11 cellular contexts compared by ENCODE assay signal in the genomic region with DNA sequence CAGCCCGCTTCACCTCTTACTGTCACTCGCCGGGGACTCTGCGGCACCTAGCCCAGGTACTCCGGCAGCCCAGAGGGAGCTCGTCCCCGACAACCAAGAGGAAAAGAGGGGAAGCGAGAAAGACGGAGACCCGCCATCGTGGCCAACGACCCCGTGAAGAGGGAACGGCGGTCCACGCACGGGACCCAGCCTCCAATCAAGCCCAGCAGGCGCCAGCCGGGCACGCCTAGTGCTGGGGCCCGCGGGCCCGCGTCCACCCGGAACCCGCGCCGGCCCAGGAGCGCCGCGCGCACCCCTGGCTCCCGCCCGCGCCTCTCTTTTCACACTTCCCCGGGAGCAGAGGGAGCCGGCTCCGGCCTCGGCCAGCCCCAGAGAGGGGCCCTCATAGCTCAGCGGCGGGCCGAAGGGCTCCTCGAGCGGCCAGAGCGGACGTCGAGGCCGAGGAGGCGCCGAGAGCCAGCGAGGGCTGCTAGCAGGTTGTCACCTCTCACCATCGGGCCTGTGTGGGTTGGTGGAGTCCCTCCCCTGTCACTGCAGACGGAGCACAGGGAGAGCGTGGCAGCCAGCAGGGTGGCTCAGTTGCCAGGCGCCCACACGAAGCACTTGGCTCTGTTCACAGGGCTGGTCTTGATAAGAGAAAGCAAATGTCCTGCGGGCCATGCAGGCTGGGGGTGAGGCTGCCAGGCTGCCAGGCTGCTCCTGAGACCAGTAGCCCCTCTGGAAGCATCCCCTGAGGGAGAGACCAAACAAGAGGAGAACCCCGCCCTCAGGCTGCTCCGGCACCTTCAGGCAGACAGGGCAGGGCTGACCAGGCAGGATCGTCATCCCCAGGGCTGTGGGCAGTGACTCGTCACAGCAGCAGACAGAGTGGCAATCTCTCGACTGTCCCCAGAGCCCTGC. TPM values are rescaled to one million over a fixed set of nuclear protein-coding genes. Genes with fewer than 3 reads are reported as not detected.
A peak's percentile ranks its signal among the peaks of the same experiment; 100 is the strongest.
DNase-seq lines count a peak whose midpoint lies in the region; ATAC-seq and TF ChIP-seq lines count a peak whose summit lies in the region.
"Had no signal": no experiment of that assay in that cellular context is flagged by ENCODE, and none has a peak within 500 bp of the region (broad histone marks: within the 10 kb centered on the region; RNA-seq: fewer than 3 reads in every experiment).

No MANE protein-coding gene starts in this region.

- WGBS in esophagus muscularis mucosa = 57% methylated on average over 46 of the region's 62 CpGs

- H3K4me3 ChIP-seq in BLaER1 = no peak overlapping the region
- peak overlapping the region; percentile 22 to 34 (median 28) for H3K4me3 ChIP-seq in esophagus muscularis mucosa
- H3K4me3 ChIP-seq in neural progenitor cell = no peak overlapping the region

- H3K4me1 Mint-ChIP-seq in neural progenitor cell = peaks cover 30% of the 10 kb centered on the region

- H3K4me1 ChIP-seq in BLaER1 = peaks cover 54% of the 10 kb centered on the region
- H3K4me1 ChIP-seq in esophagus muscularis mucosa = peaks cover 42 to 48% (median 45%) of the 10 kb centered on the region in 4 donors
- H3K4me1 ChIP-seq in neural progenitor cell = no peaks in the 10 kb centered on the region

- H3K36me3 ChIP-seq in BLaER1 (no peaks in the 10 kb centered on the region), esophagus muscularis mucosa (no peaks in the 10 kb centered on the region), neural progenitor cell (no peaks in the 10 kb centered on the region)

- no peaks in the 10 kb centered on the region for H4K20me1 ChIP-seq in BLaER1
- H4K20me1 ChIP-seq in neural progenitor cell (ENCODE audit: low read depth) = no peaks in the 10 kb centered on the region

- no peak overlapping the region for H3K9ac ChIP-seq in BLaER1
- no peak overlapping the region for H3K9ac ChIP-seq in neural progenitor cell

- H3K4me2 ChIP-seq in BLaER1 (peak overlapping the region; percentile 73), neural progenitor cell (no peak overlapping the region)

- DNase-seq in NCI-H2107 (lab: John Stamatoyannopoulos, UW) = peak; percentile 7
- DNase-seq in esophagus muscularis mucosa (ENCODE audit: extremely low spot score) = no peak
- DNase-seq in neural progenitor cell (ENCODE audit: low spot score) = no peak
- DNase-seq in stimulated activated CD4-positive, alpha-beta T cell treated with anti-CD3 and anti-CD28 coated beads, Interleukin-4, amount 100 ng/mL, for 1 hour = no peak
- no peak for DNase-seq in activated CD4-positive, CD25-positive, alpha-beta regulatory T cell treated with anti-CD3 and anti-CD28 coated beads, Interleukin-2, amount 50 U/mL, for 72 hours
- DNase-seq in DMS153 treated with DMSO at 0.1 percent for 48 hours (lab: John Stamatoyannopoulos, UW; ENCODE audit: unreplicated experiment) = no peak
- DNase-seq: activated T-cell treated with anti-CD3 and anti-CD28 coated beads for 4 hours; effector CD8-positive, alpha-beta T cell; stimulated activated CD4-positive, alpha-beta T cell treated with anti-CD3 and anti-CD28 coated beads, Interleukin-4, amount 100 ng/mL, for 24 hours had no signal

- no peak overlapping the region for H2AFZ ChIP-seq in neural progenitor cell (replicated peaks)

- H3K36me3 Mint-ChIP-seq in neural progenitor cell = no peaks in the 10 kb centered on the region

- no peaks in the 10 kb centered on the region for H3K9me3 Mint-ChIP-seq in neural progenitor cell

- no peak for TF ChIP-seq EP300 in esophagus muscularis mucosa (IDR thresholded peaks at IDR 0.05)

- TF ChIP-seq CTCF in esophagus muscularis mucosa (IDR thresholded peaks at IDR 0.05) (no peak), neural progenitor cell (IDR thresholded peaks at IDR 0.05) (no peak)

- ATAC-seq in GM21515 (IDR thresholded peaks at IDR 0.05; ENCODE audit: unreplicated experiment) = no peak

- intact Hi-C loops in esophagus muscularis mucosa (cut with DNase I) = no loop called here

- no peak for TF ChIP-seq POLR2A in esophagus muscularis mucosa (IDR thresholded peaks at IDR 0.05; ENCODE audit: low read depth)

- H3K27me3 ChIP-seq in BLaER1 (no peaks in the 10 kb centered on the region), esophagus muscularis mucosa (no peaks in the 10 kb centered on the region), neural progenitor cell (no peaks in the 10 kb centered on the region)

- H3K27ac ChIP-seq in BLaER1 = 0 out of 2 replicates have a peak overlapping the region, but pooled peaks have one; percentile 78
- peak overlapping the region in 3 of 4 donors; percentile 2 to 55 (median 29) for H3K27ac ChIP-seq in esophagus muscularis mucosa (replicated peaks in 1 of 4)
- no peak overlapping the region for H3K27ac ChIP-seq in neural progenitor cell

- H3K79me2 ChIP-seq in neural progenitor cell (ENCODE audit: low read depth) = no peaks in the 10 kb centered on the region

- H3K27me3 Mint-ChIP-seq in neural progenitor cell (ENCODE audit: insufficient read depth, low read depth) = peaks cover 5% of the 10 kb centered on the region

- no peaks in the 10 kb centered on the region for H3F3A ChIP-seq in neural progenitor cell (ENCODE audit: low read depth)

- no peak overlapping the region for H3K4me3 Mint-ChIP-seq in neural progenitor cell

- peak overlapping the region; percentile 55 for H3K27ac Mint-ChIP-seq in neural progenitor cell

- H3K9me3 ChIP-seq in BLaER1 (peaks cover 10% of the 10 kb centered on the region), esophagus muscularis mucosa (no peaks in the 10 kb centered on the region), neural progenitor cell (ENCODE audit: low read depth) (no peaks in the 10 kb centered on the region)

RNA-seq across cellular contexts. Expression of a gene that starts 36.9 kb away (rescaled TPM):
- total RNA-seq in esophagus muscularis mucosa (10 to 100 TPM; 15.8 to 51.6 (median 33.9) TPM), neural progenitor cell (ENCODE audit: low replicate concordance) (9.6 and 9.7 TPM in 2 replicates)

RNA-seq across cellular contexts. Expression of a gene that starts 55.0 kb away (rescaled TPM):
- total RNA-seq in esophagus muscularis mucosa (1 to 10 TPM in 3 of 4 donors, under 1 TPM in 1; 0.86 to 5.1 (median 2.6) TPM), neural progenitor cell (ENCODE audit: low replicate concordance) (4.7 and 5.8 TPM in 2 replicates)

Comparison
In these comparisons a context has a peak if more than half of its experiments do, and no peak if none do; other contexts are left out.
1. H3K4me3 ChIP-seq: peak in esophagus muscularis mucosa (4 of 4); none in BLaER1 (single experiment) and neural progenitor cell (single experiment).